ENCODE assay signal across 1 cellular context in genomic region chr5:17081142-17081541, GRCh38.
TF ChIP-seq lines count a peak whose summit lies in the region.

No MANE protein-coding gene starts in this region.

TF ChIP-seq in IMR-90, 13 proteins besides CTCF, POLR2A, EP300 and RAD21 (continued from another document):
- TF ChIP-seq ELK1 (IDR thresholded peaks at IDR 0.05; ENCODE audit: borderline replicate concordance, low read depth, low read length) (no peak), SMC3 (IDR thresholded peaks at IDR 0.05; ENCODE audit: low read depth, low read length) (no peak), RFX5 (IDR thresholded peaks at IDR 0.05; ENCODE audit: low read depth, low read length) (no peak), CHD1 (IDR thresholded peaks at IDR 0.05; ENCODE audit: low read depth, low read length) (no peak), MAFK (IDR thresholded peaks at IDR 0.05; ENCODE audit: low read depth, low read length) (no peak), RCOR1 (IDR thresholded peaks at IDR 0.05; ENCODE audit: insufficient replicate concordance, low read length) (no peak)
